17 cellular contexts compared by ENCODE assay signal in the genomic region with DNA sequence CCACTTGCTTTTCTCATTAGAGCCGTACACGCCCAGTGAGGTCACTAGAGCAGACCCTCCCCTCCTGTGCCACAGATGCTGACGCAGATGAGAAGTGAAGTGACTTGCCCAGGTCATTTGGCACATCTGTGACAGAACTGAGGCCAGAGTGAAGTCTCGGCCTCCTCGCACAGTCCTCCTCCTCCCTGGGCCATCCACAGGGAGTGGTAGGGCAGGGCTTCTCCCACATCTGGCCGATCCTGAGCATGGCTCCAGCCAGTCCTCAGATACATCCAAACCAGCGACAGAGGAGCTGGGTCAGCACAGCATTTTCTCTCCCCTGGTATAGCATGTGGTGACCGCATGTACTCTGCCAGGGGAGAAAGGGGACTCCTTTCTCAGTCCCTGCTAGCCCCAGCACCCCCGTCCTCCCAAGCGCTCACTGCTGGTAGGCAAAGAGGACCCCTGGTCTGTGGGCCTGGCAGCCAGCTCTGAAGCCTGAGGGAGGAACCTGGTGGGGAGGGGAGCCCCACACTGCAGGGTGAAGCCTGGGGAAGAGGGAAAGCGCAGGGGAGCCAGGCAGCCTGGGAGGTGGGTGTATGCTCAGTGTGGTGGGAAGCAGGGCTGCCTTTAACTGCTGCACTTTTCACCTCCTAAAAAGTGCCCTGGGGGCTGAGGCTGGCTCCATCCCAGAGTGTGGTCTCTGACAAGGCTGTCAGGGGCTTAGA. TPM values are rescaled to one million over a fixed set of nuclear protein-coding genes. Genes with fewer than 3 reads are reported as not detected.
"Had no signal": no experiment of that assay in that cellular context is flagged by ENCODE, and none has a peak within 500 bp of the region (broad histone marks: within the 10 kb centered on the region; RNA-seq: fewer than 3 reads in every experiment).

No MANE protein-coding gene starts in this region.

- DNase-seq: activated CD4-positive, alpha-beta T cell treated with anti-CD3 and anti-CD28 coated beads for 36 hours; activated CD8-positive, alpha-beta T cell treated with anti-CD3 and anti-CD28 coated beads, Interleukin-2, amount 10 ng/mL, durations not matched to agents 7 days and 5 days; activated naive CD4-positive, alpha-beta T cell treated with anti-CD3 and anti-CD28 coated beads, Interleukin-2, amount 10 ng/mL, durations not matched to agents 7 days and 5 days; adrenal gland; central memory CD4-positive, alpha-beta T cell; effector CD4-positive, alpha-beta T cell; gastrocnemius medialis; hippocampal formation; mammary epithelial cell; natural killer cell; stimulated activated CD4-positive, alpha-beta T cell treated with anti-CD3 and anti-CD28 coated beads, Interleukin-15, amount 100 ng/mL, for 24 hours; stimulated activated CD4-positive, alpha-beta T cell treated with anti-CD3 and anti-CD28 coated beads, Interleukin-4, amount 100 ng/mL, for 24 hours; stimulated activated naive CD8-positive, alpha-beta T cell treated with anti-CD3 and anti-CD28 coated beads, Interleukin-15, amount 100 ng/mL, for 72 hours; T-helper 1 cell had no signal

- H3K27ac ChIP-seq: adrenal gland, gastrocnemius medialis, thoracic aorta, VCaP had no signal

- H3K9me3 ChIP-seq: adrenal gland, gastrocnemius medialis, thoracic aorta had no signal

- H3K36me3 ChIP-seq: adrenal gland, gastrocnemius medialis had no signal

- H3K27me3 ChIP-seq: adrenal gland, gastrocnemius medialis had no signal

- H3K4me3 ChIP-seq: adrenal gland, coronary artery, gastrocnemius medialis, thoracic aorta had no signal

- ATAC-seq: activated CD4-positive, alpha-beta T cell treated with anti-CD3 and anti-CD28 coated beads for 36 hours; activated CD8-positive, alpha-beta T cell treated with anti-CD3 and anti-CD28 coated beads, Interleukin-2, amount 10 ng/mL, durations not matched to agents 7 days and 5 days; gastrocnemius medialis; natural killer cell; stimulated activated naive CD8-positive, alpha-beta T cell treated with anti-CD3 and anti-CD28 coated beads, Interleukin-15, amount 100 ng/mL, for 72 hours had no signal

RNA-seq across cellular contexts. Expression of a gene that starts 15.1 kb away (rescaled TPM):
- polyA plus RNA-seq: mammary epithelial cell had no signal
